Comparison of ENCODE assay signal across 3 cellular contexts in genomic region chr5:141201126-141201525, GRCh38. TPM values are rescaled to one million over a fixed set of nuclear protein-coding genes. Genes with fewer than 3 reads are reported as not detected.
"Had no signal": no experiment of that assay in that cellular context is flagged by ENCODE, and none has a peak within 500 bp of the region (broad histone marks: within the 10 kb centered on the region; RNA-seq: fewer than 3 reads in every experiment).

No MANE protein-coding gene starts in this region.

RNA-seq across cellular contexts. Expression of gene PCDHB11, which starts 1.7 kb away (rescaled TPM):
- total RNA-seq: mononuclear cell had no signal
- polyA plus RNA-seq: immature natural killer cell, keratinocyte had no signal

RNA-seq across cellular contexts. Expression of gene PCDHB12, which starts 7.4 kb away (rescaled TPM):
- total RNA-seq: mononuclear cell had no signal
- polyA plus RNA-seq: immature natural killer cell, keratinocyte had no signal

RNA-seq across cellular contexts. Expression of gene PCDHB10, which starts 9.0 kb away (rescaled TPM):
- total RNA-seq: mononuclear cell had no signal
- polyA plus RNA-seq: immature natural killer cell had no signal

RNA-seq across cellular contexts. Expression of gene PCDHB13, which starts 12.6 kb away (rescaled TPM):
- total RNA-seq: mononuclear cell had no signal
- polyA plus RNA-seq: immature natural killer cell had no signal

RNA-seq across cellular contexts. Expression of gene PCDHB9, which starts 14.2 kb away (rescaled TPM):
- polyA plus RNA-seq: immature natural killer cell, keratinocyte had no signal
